ENCODE assay signal across 8 cellular contexts in genomic region chr20:5205348-5206210, GRCh38.
DNase-seq lines count a peak whose midpoint lies in the region; ATAC-seq, FAIRE-seq and TF ChIP-seq lines count a peak whose summit lies in the region.

No MANE protein-coding gene starts in this region.

- intact Hi-C loops in endothelial cell of umbilical vein (cut with micrococcal nuclease): loop anchor here (1.0 kb wide), 3 partner anchors 18 to 243 kb away; no protein-coding TSS in a partner anchor

- no peaks in the 10 kb centered on the region for H3K27me3 ChIP-seq in endothelial cell of umbilical vein (ENCODE audit: control insufficient read depth in 2 of 2, insufficient read depth in 2 of 2, low read length in 2 of 2)

- H3K79me2 ChIP-seq in endothelial cell of umbilical vein (ENCODE audit: control insufficient read depth, insufficient read depth, low read length): no peaks in the 10 kb centered on the region

- no TSS peak for BruUV-seq in endothelial cell of umbilical vein (replicated peaks; lab: Mats Ljungman, UMichigan)

- peak; percentile 90 for DNase-seq in COLO829 (ENCODE audit: low spot score)
- peak; percentile 76 for DNase-seq in HK-2 (ENCODE audit: unreplicated experiment)
- peak; percentile 62 for DNase-seq in NOMO-1 treated with DMSO at 0.1 percent for 48 hours (lab: John Stamatoyannopoulos, UW; ENCODE audit: unreplicated experiment)
- peak; percentile 25 to 42 (median 36) for DNase-seq in activated CD8-positive, alpha-beta memory T cell treated with anti-CD3 and anti-CD28 coated beads for 48 hours (ENCODE audit: low read depth in 2 of 3, low spot score in 2 of 3)
- DNase-seq in endothelial cell of umbilical vein (ENCODE audit: low read depth, low spot score): peak; percentile 78
- DNase-seq in mucosa of gallbladder (ENCODE audit: low spot score): peak; percentile 70
- peak; percentile 78 for DNase-seq in stimulated activated CD8-positive, alpha-beta memory T cell treated with anti-CD3 and anti-CD28 coated beads, Interleukin-4, amount 100 ng/mL, for 48 hours

- H3K9me1 ChIP-seq in endothelial cell of umbilical vein (replicated peaks; ENCODE audit: control insufficient read depth, extremely low read depth, insufficient read depth, low read length): no peaks in the 10 kb centered on the region

- POLR2A ChIA-PET in endothelial cell of umbilical vein (lab: Charles Lee): interaction anchor here (0.6 kb wide), 1 partner anchor 242 kb away, joined by 5 read pairs; no protein-coding TSS in a partner anchor

- FAIRE-seq in endothelial cell of umbilical vein (lab: Jason Lieb, UNC): peak; percentile 85

- H3K9me3 ChIP-seq in endothelial cell of umbilical vein (replicated peaks; ENCODE audit: control insufficient read depth, insufficient read depth, low read length): no peaks in the 10 kb centered on the region

- no peak overlapping the region for H3K27ac ChIP-seq in endothelial cell of umbilical vein (ENCODE audit: insufficient read depth, low read depth, low read length)

- no peaks in the 10 kb centered on the region for H3K4me1 ChIP-seq in endothelial cell of umbilical vein (ENCODE audit: control insufficient read depth, extremely low read depth, insufficient read depth, low read length)

- H2AFZ ChIP-seq in endothelial cell of umbilical vein (ENCODE audit: low read depth, low read length): no peak overlapping the region

- no peak overlapping the region for H3K9ac ChIP-seq in endothelial cell of umbilical vein (replicated peaks; ENCODE audit: extremely low read depth, insufficient read depth, low read length)

- TF ChIP-seq POLR2A in endothelial cell of umbilical vein (IDR thresholded peaks at IDR 0.05; ENCODE audit: low read depth, low read length): no peak

- dilution Hi-C loops in endothelial cell of umbilical vein (cut with MboI; ENCODE audit: extremely low pct_ligation_motif_present, low sequenced_read_pairs): no loop called here

- CTCF ChIA-PET in endothelial cell of umbilical vein (lab: Charles Lee): interaction anchor here (0.6 to 11.1 kb wide), 20 partner anchors 10 to 323 kb away, joined by 3 to 275 read pairs (median 4); partner anchors contain the start of gene CDS2

- no peak overlapping the region for H3K4me3 ChIP-seq in endothelial cell of umbilical vein (replicated peaks in 1 of 3; ENCODE audit: insufficient read depth in 1 of 3, low read depth in 1 of 3, low read length in 3 of 3)

- no peaks in the 10 kb centered on the region for H3K36me3 ChIP-seq in endothelial cell of umbilical vein (ENCODE audit: control insufficient read depth in 2 of 2, extremely low read depth in 1 of 2, insufficient read depth in 2 of 2, low read length in 2 of 2)

- H3K4me2 ChIP-seq in endothelial cell of umbilical vein (ENCODE audit: insufficient read depth, low read length): no peak overlapping the region

- peak; percentile 93 for TF ChIP-seq CTCF in endothelial cell of umbilical vein (IDR thresholded peaks at IDR 0.05; ENCODE audit: extremely low read depth in 1 of 2, insufficient read depth in 1 of 2, low read depth in 1 of 2, low read length in 2 of 2)

- H4K20me1 ChIP-seq in endothelial cell of umbilical vein (replicated peaks; ENCODE audit: control insufficient read depth, extremely low read depth, insufficient read depth, low read length): no peaks in the 10 kb centered on the region

- ATAC-seq in GM19468 (IDR thresholded peaks at IDR 0.05; ENCODE audit: extremely low read depth, unreplicated experiment): peak; percentile 91

TF ChIP-seq in endothelial cell of umbilical vein, 7 proteins besides CTCF, POLR2A, EP300 and RAD21:
- no peak for TF ChIP-seq POLR2AphosphoS5 (IDR thresholded peaks at IDR 0.05; ENCODE audit: insufficient read depth, low read depth, low read length)
- no peak for TF ChIP-seq FOS (IDR thresholded peaks at IDR 0.05; ENCODE audit: borderline replicate concordance, insufficient read depth, low read length)
- no peak for TF ChIP-seq EZH2 (IDR thresholded peaks at IDR 0.05; ENCODE audit: borderline replicate concordance, low read depth, low read length, severe bottlenecking)
- TF ChIP-seq GATA2 (IDR thresholded peaks at IDR 0.05; ENCODE audit: insufficient read depth, insufficient read length, low read depth, low read length): no peak
- TF ChIP-seq MAX (IDR thresholded peaks at IDR 0.05; ENCODE audit: insufficient read depth, insufficient read length): no peak
- TF ChIP-seq JUN (IDR thresholded peaks at IDR 0.05; ENCODE audit: borderline replicate concordance, insufficient read depth, insufficient read length, low read depth): no peak
- no peak for TF ChIP-seq MYC (IDR thresholded peaks at IDR 0.05; ENCODE audit: low read depth, low read length)
TF ChIP-seq in endothelial cell of umbilical vein: peak in this region for 0.

Comparison
In these comparisons a context has a peak if more than half of its experiments do, and no peak if none do; other contexts are left out.
1. DNase-seq: peak in every context shown above with its lines; median percentile 90 in COLO829; 78 in endothelial cell of umbilical vein; 78 in stimulated activated CD8-positive, alpha-beta memory T cell treated with anti-CD3 and anti-CD28 coated beads, Interleukin-4, amount 100 ng/mL, for 48 hours; 76 in HK-2; 70 in mucosa of gallbladder; 62 in NOMO-1 treated with DMSO at 0.1 percent for 48 hours; 36 in activated CD8-positive, alpha-beta memory T cell treated with anti-CD3 and anti-CD28 coated beads for 48 hours.